In genomic region chr6:157020398-157021266, GRCh38 we compare ENCODE assay signal across 8 cellular contexts.
A peak's percentile ranks its signal among the peaks of the same experiment; 100 is the strongest.
DNase-seq lines count a peak whose midpoint lies in the region; ATAC-seq and TF ChIP-seq lines count a peak whose summit lies in the region.

No MANE protein-coding gene starts in this region.

- 4 to 5% methylated on average over 36 to 38 of the region's 38 CpGs for WGBS in body of pancreas, 2 donors

- no peaks in the 10 kb centered on the region for H3K36me3 ChIP-seq in SU-DHL-6 (ENCODE audit: low read length)
- no peaks in the 10 kb centered on the region for H3K36me3 ChIP-seq in body of pancreas (replicated peaks in 1 of 2; ENCODE audit: insufficient read depth in 1 of 2, low read depth in 2 of 2)
- H3K36me3 ChIP-seq in iPS-20b (ENCODE audit: insufficient read depth, low read depth, low read length): no peaks in the 10 kb centered on the region; the same call in 1 of the 2 replicates

- peaks cover 5% of the 10 kb centered on the region; the same call in 1 of the 2 replicates for H4K20me1 ChIP-seq in SU-DHL-6 (ENCODE audit: low read depth, low read length)

- H3K4me2 ChIP-seq in SU-DHL-6 (ENCODE audit: low read depth, low read length, poor library complexity, severe bottlenecking): peak overlapping the region; percentile 95

- peak overlapping the region; percentile 49 for H2AFZ ChIP-seq in SU-DHL-6 (ENCODE audit: low read depth, low read length, severe bottlenecking)

- H3K4me1 ChIP-seq in body of pancreas (peaks cover 12% of the 10 kb centered on the region), iPS-20b (ENCODE audit: insufficient read depth, low read length) (peaks cover 26% of the 10 kb centered on the region; the same call in 1 of the 2 replicates)

- H3F3A ChIP-seq in SU-DHL-6 (ENCODE audit: insufficient read depth): peaks cover 23% of the 10 kb centered on the region

- TF ChIP-seq CTCF in SU-DHL-6 (IDR thresholded peaks at IDR 0.05; ENCODE audit: insufficient read depth, low read length, poor library complexity, severe bottlenecking): no peak
- no peak for TF ChIP-seq CTCF in body of pancreas (IDR thresholded peaks at IDR 0.05)

- peak overlapping the region; percentile 94 for H3K27ac ChIP-seq in SU-DHL-6 (ENCODE audit: low read depth, low read length)
- peak overlapping the region; percentile 96 to 98 (median 97) for H3K27ac ChIP-seq in body of pancreas
- peak overlapping the region; percentile 91 for H3K27ac ChIP-seq in iPS-20b (ENCODE audit: low read length)

- DNase-seq in GM03348 (ENCODE audit: low spot score): peak; percentile 81
- DNase-seq in Jurkat, Clone E6-1 (ENCODE audit: low read depth, low spot score): peak; percentile 28
- DNase-seq in body of pancreas: peak in 3 of 4 donors; percentile 51 to 66 (median 54)
- DNase-seq in stimulated activated CD4-positive, alpha-beta T cell treated with anti-CD3 and anti-CD28 coated beads, Interleukin-12 subunit alpha, Interleukin-12 subunit beta, amount 100 ng/mL, for 48 hours (ENCODE audit: low read depth in 2 of 3, low spot score in 1 of 3): peak; percentile 48 to 55 (median 55)
- no peak for DNase-seq in central memory CD4-positive, alpha-beta T cell

- H3K27me3 ChIP-seq in SU-DHL-6 (ENCODE audit: low read length): no peaks in the 10 kb centered on the region
- no peaks in the 10 kb centered on the region for H3K27me3 ChIP-seq in body of pancreas
- H3K27me3 ChIP-seq in iPS-20b (ENCODE audit: insufficient read depth, low read length): no peaks in the 10 kb centered on the region

- intact Hi-C loops in body of pancreas (cut with DNase I): no loop called here

- no peaks in the 10 kb centered on the region for H3K9me2 ChIP-seq in SU-DHL-6 (replicated peaks; ENCODE audit: insufficient read depth, low read length)

- peaks cover 60% of the 10 kb centered on the region for H3K79me2 ChIP-seq in SU-DHL-6 (ENCODE audit: insufficient read depth, low read length)

- ATAC-seq in GM21737 (IDR thresholded peaks at IDR 0.05; ENCODE audit: unreplicated experiment) (peak; percentile 39), body of pancreas (peak; percentile 28)

- H3K9me3 ChIP-seq in SU-DHL-6 (ENCODE audit: insufficient read depth, low read length) (no peaks in the 10 kb centered on the region), body of pancreas (no peaks in the 10 kb centered on the region), iPS-20b (ENCODE audit: insufficient read depth, low read depth, low read length) (no peaks in the 10 kb centered on the region)

- peak overlapping the region; percentile 78 for H3K9ac ChIP-seq in SU-DHL-6 (ENCODE audit: low read length)
- peak overlapping the region; percentile 96 for H3K9ac ChIP-seq in iPS-20b (ENCODE audit: low read depth, low read length)

- no peak for TF ChIP-seq POLR2A in body of pancreas (IDR thresholded peaks at IDR 0.05)

- peak overlapping the region; percentile 72 for H3K4me3 ChIP-seq in Jurkat, Clone E6-1 (ENCODE audit: low read length)
- H3K4me3 ChIP-seq in SU-DHL-6 (ENCODE audit: insufficient read depth, low read length, poor library complexity, severe bottlenecking) (peak overlapping the region; percentile 85), body of pancreas (peak overlapping the region; percentile 63 to 64), iPS-20b (ENCODE audit: low read length) (peak overlapping the region; percentile 92)
